In genomic region chr5:73826761-73827450, GRCh38 we compare ENCODE assay signal across 1 cellular context.
TF ChIP-seq lines count a peak whose summit lies in the region.

No MANE protein-coding gene starts in this region.

TF ChIP-seq in GM23338, 12 proteins besides CTCF, POLR2A, EP300 and RAD21 (continued from another document):
- TF ChIP-seq REST (IDR thresholded peaks at IDR 0.05; ENCODE audit: unreplicated experiment) (no peak), POLR2AphosphoS5 (IDR thresholded peaks at IDR 0.05; ENCODE audit: low read depth) (no peak), EZH2 (IDR thresholded peaks at IDR 0.05; ENCODE audit: low read depth, unreplicated experiment) (no peak), ETS1 (IDR thresholded peaks at IDR 0.05) (no peak), NANOG (IDR thresholded peaks at IDR 0.05; ENCODE audit: borderline replicate concordance) (no peak), STAT1 (IDR thresholded peaks at IDR 0.05; ENCODE audit: unreplicated experiment) (no peak)
